ENCODE assay signal across 8 cellular contexts in genomic region chr2:95402370-95403203, GRCh38. TPM values are rescaled to one million over a fixed set of nuclear protein-coding genes. Genes with fewer than 3 reads are reported as not detected.
DNase-seq lines count a peak whose midpoint lies in the region; ATAC-seq and TF ChIP-seq lines count a peak whose summit lies in the region.

A gene with protein sequence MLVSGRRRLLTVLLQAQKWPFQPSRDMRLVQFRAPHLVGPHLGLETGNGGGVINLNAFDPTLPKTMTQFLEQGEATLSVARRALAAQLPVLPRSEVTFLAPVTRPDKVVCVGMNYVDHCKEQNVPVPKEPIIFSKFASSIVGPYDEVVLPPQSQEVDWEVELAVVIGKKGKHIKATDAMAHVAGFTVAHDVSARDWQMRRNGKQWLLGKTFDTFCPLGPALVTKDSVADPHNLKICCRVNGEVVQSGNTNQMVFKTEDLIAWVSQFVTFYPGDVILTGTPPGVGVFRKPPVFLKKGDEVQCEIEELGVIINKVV (plus strand): TSS chr2:95402708. CDS start chr2:95405559, 2,851 bp downstream.

- peak; percentile 93 for ATAC-seq in GM21619 (IDR thresholded peaks at IDR 0.05; ENCODE audit: unreplicated experiment)

- no peaks in the 10 kb centered on the region for H3K9me3 ChIP-seq in mononuclear cell (ENCODE audit: low read depth, low read length)

- TF ChIP-seq CTCF in epithelial cell of esophagus (IDR thresholded peaks at IDR 0.05; ENCODE audit: insufficient read depth, low read depth, low read length, missing control alignments) = no peak

- TF ChIP-seq EP300 in Ishikawa (IDR thresholded peaks at IDR 0.05; ENCODE audit: borderline replicate concordance) = no peak

- peaks cover 20% of the 10 kb centered on the region for H3K4me1 ChIP-seq in mononuclear cell (ENCODE audit: insufficient read depth, low read length)

- no peak for TF ChIP-seq RAD21 in Ishikawa (IDR thresholded peaks at IDR 0.05; ENCODE audit: low read depth)

- DNase-seq in DMS153 (lab: John Stamatoyannopoulos, UW) (peak; percentile 80), OCI-M2 (lab: John Stamatoyannopoulos, UW; ENCODE audit: unreplicated experiment) (peak; percentile 49), activated T-cell treated with anti-CD3 and anti-CD28 coated beads for 4 hours (peak; percentile 94), epithelial cell of esophagus (ENCODE audit: low read depth) (peak; percentile 93)
- DNase-seq in stimulated activated CD8-positive, alpha-beta memory T cell treated with anti-CD3 and anti-CD28 coated beads, Interleukin-4, amount 100 ng/mL, for 1 hour (ENCODE audit: low read depth in 2 of 2, low spot score in 1 of 2) = peak; percentile 88 to 89

- no peaks in the 10 kb centered on the region for H3K27me3 ChIP-seq in mononuclear cell (ENCODE audit: insufficient read depth, low read length)

- H3K4me3 ChIP-seq in epithelial cell of esophagus (ENCODE audit: low read length) (peak within 1 kb of the TSS; percentile 83), mononuclear cell (ENCODE audit: low read length) (peak within 1 kb of the TSS; percentile 71)

TF ChIP-seq in Ishikawa, 13 proteins besides CTCF, POLR2A, EP300 and RAD21:
- TF ChIP-seq TEAD4 (IDR thresholded peaks at IDR 0.05) (no peak), TAF1 (IDR thresholded peaks at IDR 0.05; ENCODE audit: low read depth) (peak; percentile 62), EGR1 (IDR thresholded peaks at IDR 0.05) (no peak), YY1 (IDR thresholded peaks at IDR 0.05; ENCODE audit: low read depth) (peak; percentile 30; the same call in 1 of the 2 replicates), FOXM1 (IDR thresholded peaks at IDR 0.05; ENCODE audit: borderline replicate concordance, low read depth) (no peak), NFIC (IDR thresholded peaks at IDR 0.05) (no peak; the same call in 1 of the 2 replicates), TCF12 (IDR thresholded peaks at IDR 0.05; ENCODE audit: low read depth) (no peak), CREB1 (IDR thresholded peaks at IDR 0.05; ENCODE audit: low read depth) (peak; percentile 83), CEBPB (IDR thresholded peaks at IDR 0.05) (no peak), ZBTB7A (IDR thresholded peaks at IDR 0.05; ENCODE audit: low read depth) (no peak)
- TF ChIP-seq, protein P1, sequence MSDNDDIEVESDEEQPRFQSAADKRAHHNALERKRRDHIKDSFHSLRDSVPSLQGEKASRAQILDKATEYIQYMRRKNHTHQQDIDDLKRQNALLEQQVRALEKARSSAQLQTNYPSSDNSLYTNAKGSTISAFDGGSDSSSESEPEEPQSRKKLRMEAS (IDR thresholded peaks at IDR 0.05) = no peak; the same call in 1 of the 2 replicates

RNA-seq across cellular contexts. Expression of the gene that starts here (rescaled TPM):
- total RNA-seq in mononuclear cell = 12.2 TPM

Comparison
In these comparisons a context has a peak if more than half of its experiments do, and no peak if none do; other contexts are left out.
1. Peak in every context shown above with its lines: DNase-seq, ATAC-seq and H3K4me3 ChIP-seq.